ENCODE assay signal across 8 cellular contexts in genomic region chr11:85663080-85663729, GRCh38. TPM values are rescaled to one million over a fixed set of nuclear protein-coding genes. Genes with fewer than 3 reads are reported as not detected.
DNase-seq lines count a peak whose midpoint lies in the region; ATAC-seq and TF ChIP-seq lines count a peak whose summit lies in the region.

No MANE protein-coding gene starts in this region.

- peaks cover 0 to 22% of the 10 kb centered on the region in 2 donors for H3K36me3 ChIP-seq in gastroesophageal sphincter

- H3K9me3 Mint-ChIP-seq in activated CD8-positive, alpha-beta memory T cell treated with anti-CD3 and anti-CD28 coated beads, Interleukin-2, amount 10 ng/mL, durations not matched to agents 7 days and 5 days (ENCODE audit: low read depth) = no peaks in the 10 kb centered on the region

- 1 to 2% methylated on average over 10 of the region's 10 CpGs for WGBS in gastroesophageal sphincter (ENCODE audit: low coverage in 1 of 2), 2 donors

- peak; percentile 11 for ATAC-seq in activated CD8-positive, alpha-beta memory T cell treated with anti-CD3 and anti-CD28 coated beads, Interleukin-2, amount 10 ng/mL, durations not matched to agents 7 days and 5 days
- peak; percentile 27 for ATAC-seq in T-helper 17 cell
- ATAC-seq in gastroesophageal sphincter = no peak
- no peak for ATAC-seq in GM19467 (IDR thresholded peaks at IDR 0.05; ENCODE audit: unreplicated experiment)
- no peak for ATAC-seq in GM21529 (IDR thresholded peaks at IDR 0.05; ENCODE audit: unreplicated experiment)
- ATAC-seq in GM21447 (IDR thresholded peaks at IDR 0.05; ENCODE audit: unreplicated experiment) = no peak

- no peak for DNase-seq in activated CD8-positive, alpha-beta memory T cell treated with anti-CD3 and anti-CD28 coated beads, Interleukin-2, amount 10 ng/mL, durations not matched to agents 7 days and 5 days
- DNase-seq in activated CD8-positive, alpha-beta memory T cell treated with anti-CD3 and anti-CD28 coated beads for 24 hours = no peak
- DNase-seq in T-helper 17 cell (no peak), skeletal muscle cell (ENCODE audit: low read depth) (no peak)

- H3K4me3 ChIP-seq in gastroesophageal sphincter (peak overlapping the region; percentile 71 to 82), skeletal muscle cell (ENCODE audit: low read depth, low read length) (peak overlapping the region; percentile 91)

- H3K4me3 Mint-ChIP-seq in activated CD8-positive, alpha-beta memory T cell treated with anti-CD3 and anti-CD28 coated beads, Interleukin-2, amount 10 ng/mL, durations not matched to agents 7 days and 5 days = peak overlapping the region; percentile 97
- H3K4me3 Mint-ChIP-seq in T-helper 17 cell = peak overlapping the region; percentile 100

- H3K27me3 ChIP-seq in gastroesophageal sphincter = no peaks in the 10 kb centered on the region

- no peaks in the 10 kb centered on the region for H3K27me3 Mint-ChIP-seq in activated CD8-positive, alpha-beta memory T cell treated with anti-CD3 and anti-CD28 coated beads, Interleukin-2, amount 10 ng/mL, durations not matched to agents 7 days and 5 days
- H3K27me3 Mint-ChIP-seq in T-helper 17 cell = no peaks in the 10 kb centered on the region

- CTCF ChIA-PET in activated CD8-positive, alpha-beta memory T cell treated with anti-CD3 and anti-CD28 coated beads, Interleukin-2, amount 10 ng/mL, durations not matched to agents 7 days and 5 days (lab: Charles Lee) = interaction anchor here (0.8 to 2.9 kb wide), 12 partner anchors 11 to 555 kb away, joined by 3 to 13 read pairs (median 4); partner anchors contain the start of genes CCDC83, TMEM126A and TMEM126B

- H3K4me1 Mint-ChIP-seq in activated CD8-positive, alpha-beta memory T cell treated with anti-CD3 and anti-CD28 coated beads, Interleukin-2, amount 10 ng/mL, durations not matched to agents 7 days and 5 days = peaks cover 49% of the 10 kb centered on the region
- H3K4me1 Mint-ChIP-seq in T-helper 17 cell = peaks cover 34% of the 10 kb centered on the region

- no peak for TF ChIP-seq EP300 in gastroesophageal sphincter (IDR thresholded peaks at IDR 0.05)

- peaks cover 50% of the 10 kb centered on the region for H3K36me3 Mint-ChIP-seq in activated CD8-positive, alpha-beta memory T cell treated with anti-CD3 and anti-CD28 coated beads, Interleukin-2, amount 10 ng/mL, durations not matched to agents 7 days and 5 days
- H3K36me3 Mint-ChIP-seq in T-helper 17 cell (ENCODE audit: low read depth) = peaks cover 3% of the 10 kb centered on the region

- H3K9me3 ChIP-seq in T-helper 17 cell (ENCODE audit: control insufficient read depth, low read length, poor library complexity, severe bottlenecking) (no peaks in the 10 kb centered on the region), gastroesophageal sphincter (no peaks in the 10 kb centered on the region)

- TF ChIP-seq CTCF in gastroesophageal sphincter (IDR thresholded peaks at IDR 0.05) = no peak

- TF ChIP-seq POLR2A in gastroesophageal sphincter (IDR thresholded peaks at IDR 0.05) = no peak

- peaks cover 0 to 61% (median 20%) of the 10 kb centered on the region in 3 donors for H3K4me1 ChIP-seq in gastroesophageal sphincter

- H3K27ac ChIP-seq in gastroesophageal sphincter = peak overlapping the region; percentile 91 to 99 (median 95)

- H3K27ac Mint-ChIP-seq in activated CD8-positive, alpha-beta memory T cell treated with anti-CD3 and anti-CD28 coated beads, Interleukin-2, amount 10 ng/mL, durations not matched to agents 7 days and 5 days = peak overlapping the region; percentile 99
- peak overlapping the region; percentile 100 for H3K27ac Mint-ChIP-seq in T-helper 17 cell

RNA-seq across cellular contexts. Expression of gene CREBZF, which starts 1.7 kb away (rescaled TPM):
- 10 to 100 TPM; 61.0 to 72.3 TPM for total RNA-seq in activated CD8-positive, alpha-beta memory T cell treated with anti-CD3 and anti-CD28 coated beads, Interleukin-2, amount 10 ng/mL, durations not matched to agents 7 days and 5 days
- total RNA-seq in T-helper 17 cell (10 to 100 TPM; 46.6 to 50.5 TPM), gastroesophageal sphincter (10 to 100 TPM; 27.4 to 96.0 (median 46.0) TPM)

RNA-seq across cellular contexts. Expression of gene TMEM126A, which starts 15.4 kb away (rescaled TPM):
- total RNA-seq in activated CD8-positive, alpha-beta memory T cell treated with anti-CD3 and anti-CD28 coated beads, Interleukin-2, amount 10 ng/mL, durations not matched to agents 7 days and 5 days = 10 to 100 TPM; 28.4 to 39.0 TPM
- total RNA-seq in T-helper 17 cell (10 to 100 TPM; 19.6 to 21.1 TPM), gastroesophageal sphincter (10 to 100 TPM; 17.3 to 33.9 (median 26.2) TPM)

RNA-seq across cellular contexts. Expression of gene CCDC89, which starts 22.8 kb away (rescaled TPM):
- total RNA-seq in activated CD8-positive, alpha-beta memory T cell treated with anti-CD3 and anti-CD28 coated beads, Interleukin-2, amount 10 ng/mL, durations not matched to agents 7 days and 5 days = under 1 TPM; 0.73 to 0.76 TPM
- total RNA-seq in T-helper 17 cell (under 1 TPM; 0.27 to 0.47 TPM), gastroesophageal sphincter (1 to 10 TPM; 1.7 to 3.4 (median 1.7) TPM)

RNA-seq across cellular contexts. Expression of gene TMEM126B, which starts 34.8 kb away (rescaled TPM):
- total RNA-seq in activated CD8-positive, alpha-beta memory T cell treated with anti-CD3 and anti-CD28 coated beads, Interleukin-2, amount 10 ng/mL, durations not matched to agents 7 days and 5 days = 10 to 100 TPM; 49.3 to 63.1 TPM
- 10 to 100 TPM; 24.5 to 25.4 TPM for total RNA-seq in T-helper 17 cell
- total RNA-seq in gastroesophageal sphincter = 10 to 100 TPM; 40.2 to 63.2 (median 47.0) TPM

RNA-seq across cellular contexts. Expression of gene DLG2, which starts 36.1 kb away (rescaled TPM):
- total RNA-seq in activated CD8-positive, alpha-beta memory T cell treated with anti-CD3 and anti-CD28 coated beads, Interleukin-2, amount 10 ng/mL, durations not matched to agents 7 days and 5 days = 1 to 10 TPM; 1.4 to 2.1 TPM
- total RNA-seq in T-helper 17 cell (1 to 10 TPM; 1.0 to 2.2 TPM), gastroesophageal sphincter (10 to 100 TPM; 11.0 to 34.2 (median 19.8) TPM)

Comparison
In these comparisons a context has a peak if more than half of its experiments do, and no peak if none do; other contexts are left out.
1. ATAC-seq: peak in activated CD8-positive, alpha-beta memory T cell treated with anti-CD3 and anti-CD28 coated beads, Interleukin-2, amount 10 ng/mL, durations not matched to agents 7 days and 5 days (single experiment) and T-helper 17 cell (single experiment); none in gastroesophageal sphincter (single experiment), GM19467 (single experiment), GM21529 (single experiment) and GM21447 (single experiment).